ENCODE assay signal across 24 cellular contexts in genomic region chr4:51942833-51943215, GRCh38.
"Had no signal": no experiment of that assay in that cellular context is flagged by ENCODE, and none has a peak within 500 bp of the region (broad histone marks: within the 10 kb centered on the region; RNA-seq: fewer than 3 reads in every experiment).

No MANE protein-coding gene starts in this region.

- ATAC-seq: activated T-helper 17 cell treated with anti-CD3 and anti-CD28 coated beads, Interleukin-2, amount 50 U/mL, for 72 hours; T-cell had no signal

- H3K9ac ChIP-seq: KMS-11 had no signal

- DNase-seq: activated CD4-positive, alpha-beta memory T cell treated with anti-CD3 and anti-CD28 coated beads for 36 hours; activated CD4-positive, alpha-beta T cell treated with anti-CD3 and anti-CD28 coated beads, Interleukin-2, amount 10 ng/mL, durations not matched to agents 7 days and 5 days; activated CD4-positive, CD25-positive, alpha-beta regulatory T cell; activated CD8-positive, alpha-beta memory T cell treated with anti-CD3 and anti-CD28 coated beads for 24 hours; activated gamma-delta T cell; activated naive CD4-positive, alpha-beta T cell treated with anti-CD3 and anti-CD28 coated beads for 36 hours; activated T-cell treated with anti-CD3 and anti-CD28 coated beads, Interleukin-2, amount 50 U/mL, for 48 hours; cerebellar nuclear complex; MM.1S; NCI-H1105; NCI-H1436; NCI-H1694 treated with DMSO at 0.1 percent for 48 hours; NCI-H2029 treated with DMSO at 0.1 percent for 48 hours; NCI-H510A treated with DMSO at 0.1 percent for 48 hours; NCI-H69; NK-92 treated with Interleukin-12 subunit alpha and Interleukin-12 subunit beta, amount 100 ng/mL, for 24 hours; SHP77 treated with DMSO at 0.1 percent for 48 hours; T-cell; T-helper 2 cell; T1000 had no signal

- H3K4me2 ChIP-seq: KMS-11 had no signal

- FAIRE-seq: TTC549 had no signal

- H3K27ac ChIP-seq: KMS-11, VCaP had no signal
